8 cellular contexts compared by ENCODE assay signal in the genomic region with DNA sequence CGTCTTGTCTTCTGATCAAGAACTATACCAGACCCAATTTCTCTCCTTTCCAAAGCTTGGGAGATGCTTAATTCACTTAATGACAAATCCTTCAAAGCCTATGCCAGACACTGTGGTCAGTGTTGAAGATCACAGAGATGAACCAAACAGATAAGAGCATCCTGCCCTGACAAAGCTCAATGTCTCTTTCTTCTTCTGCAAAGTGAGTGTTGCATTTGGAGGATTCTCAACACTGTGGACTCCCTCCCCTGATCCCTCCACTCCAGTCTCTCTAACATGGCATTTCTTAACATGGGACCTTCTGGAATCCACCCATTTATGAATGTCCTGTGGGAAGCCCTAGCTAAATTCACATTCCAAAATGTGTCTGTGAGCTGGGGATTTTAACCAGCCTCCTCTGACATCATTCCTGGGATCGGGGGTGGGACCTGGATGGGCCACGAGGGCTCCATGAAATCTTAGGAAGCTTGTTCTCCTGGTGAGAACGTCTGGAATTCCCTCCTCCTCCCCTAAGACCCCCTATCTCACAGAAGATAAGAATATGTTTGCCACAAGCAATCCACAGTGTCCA. TPM values are rescaled to one million over a fixed set of nuclear protein-coding genes. Genes with fewer than 3 reads are reported as not detected.
DNase-seq lines count a peak whose midpoint lies in the region; ATAC-seq and TF ChIP-seq lines count a peak whose summit lies in the region.

No MANE protein-coding gene starts in this region.

- H3K9me3 ChIP-seq in naive thymus-derived CD4-positive, alpha-beta T cell (ENCODE audit: control insufficient read depth in 2 of 3, low read length in 3 of 3), result no peaks in the 10 kb centered on the region
- no peaks in the 10 kb centered on the region for H3K9me3 ChIP-seq in BE2C

- intact Hi-C loops in naive thymus-derived CD4-positive, alpha-beta T cell (cut with micrococcal nuclease), result loop anchor here (2.0 to 5.0 kb wide), 3 partner anchors 21 to 36 kb away; a partner anchor contains a TSS
- intact Hi-C loops in head of caudate nucleus (cut with DNase I), result no loop called here

- H3K4me1 Mint-ChIP-seq in activated T-helper 17 cell treated with anti-CD3 and anti-CD28 coated beads, Interleukin-2, amount 50 U/mL, for 72 hours, result peaks cover 52% of the 10 kb centered on the region
- peaks cover 55 to 72% (median 66%) of the 10 kb centered on the region in 7 donors for H3K4me1 Mint-ChIP-seq in naive thymus-derived CD4-positive, alpha-beta T cell
- H3K4me1 Mint-ChIP-seq in endothelial cell (ENCODE audit: unreplicated experiment), result peaks cover 14% of the 10 kb centered on the region

- no peaks in the 10 kb centered on the region for H3K27me3 Mint-ChIP-seq in activated T-helper 17 cell treated with anti-CD3 and anti-CD28 coated beads, Interleukin-2, amount 50 U/mL, for 72 hours
- H3K27me3 Mint-ChIP-seq in naive thymus-derived CD4-positive, alpha-beta T cell, result no peaks in the 10 kb centered on the region
- H3K27me3 Mint-ChIP-seq in endothelial cell (ENCODE audit: unreplicated experiment), result peaks cover 1% of the 10 kb centered on the region

- ATAC-seq in HG02763 (IDR thresholded peaks at IDR 0.05; ENCODE audit: unreplicated experiment), result peak; percentile 13
- ATAC-seq in activated T-helper 17 cell treated with anti-CD3 and anti-CD28 coated beads, Interleukin-2, amount 50 U/mL, for 72 hours (replicated peaks), result peak; percentile 73
- peak; percentile 59 for ATAC-seq in naive thymus-derived CD4-positive, alpha-beta T cell

- H3K9me3 Mint-ChIP-seq in activated T-helper 17 cell treated with anti-CD3 and anti-CD28 coated beads, Interleukin-2, amount 50 U/mL, for 72 hours, result no peaks in the 10 kb centered on the region
- H3K9me3 Mint-ChIP-seq in naive thymus-derived CD4-positive, alpha-beta T cell, result peaks cover 0 to 6% (median 0%) of the 10 kb centered on the region in 11 donors
- no peaks in the 10 kb centered on the region for H3K9me3 Mint-ChIP-seq in endothelial cell (ENCODE audit: unreplicated experiment)

- H3K36me3 Mint-ChIP-seq in activated T-helper 17 cell treated with anti-CD3 and anti-CD28 coated beads, Interleukin-2, amount 50 U/mL, for 72 hours (ENCODE audit: low read depth), result peaks cover 51% of the 10 kb centered on the region
- H3K36me3 Mint-ChIP-seq in naive thymus-derived CD4-positive, alpha-beta T cell, result peaks cover 5 to 26% (median 13%) of the 10 kb centered on the region in 5 donors
- no peaks in the 10 kb centered on the region for H3K36me3 Mint-ChIP-seq in endothelial cell (ENCODE audit: low read depth, unreplicated experiment)

- peak overlapping the region; percentile 5 for H3K4me3 ChIP-seq in naive thymus-derived CD4-positive, alpha-beta T cell (ENCODE audit: low read length)
- H3K4me3 ChIP-seq in BE2C (ENCODE audit: low read depth, low read length), result no peak overlapping the region

- peak overlapping the region; percentile 76 for H3K4me3 Mint-ChIP-seq in activated T-helper 17 cell treated with anti-CD3 and anti-CD28 coated beads, Interleukin-2, amount 50 U/mL, for 72 hours
- peak overlapping the region in 6 of 10 donors; percentile 12 to 54 (median 40) for H3K4me3 Mint-ChIP-seq in naive thymus-derived CD4-positive, alpha-beta T cell
- H3K4me3 Mint-ChIP-seq in endothelial cell (ENCODE audit: unreplicated experiment), result no peak overlapping the region

- H3K36me3 ChIP-seq in naive thymus-derived CD4-positive, alpha-beta T cell (ENCODE audit: control insufficient read depth in 2 of 3, insufficient read depth in 3 of 3, low read length in 3 of 3), result peaks cover 0 to 19% (median 0%) of the 10 kb centered on the region in 3 experiments
- H3K36me3 ChIP-seq in BE2C, result no peaks in the 10 kb centered on the region

- no peak for TF ChIP-seq CTCF in BE2C (IDR thresholded peaks at IDR 0.05; ENCODE audit: low read depth, low read length)
- TF ChIP-seq CTCF in endothelial cell (IDR thresholded peaks at IDR 0.05; ENCODE audit: unreplicated experiment), result no peak

- CTCF ChIA-PET in naive thymus-derived CD4-positive, alpha-beta T cell (lab: Charles Lee), result interaction anchor here (0.7 to 1.1 kb wide), 3 partner anchors 16 to 44 kb away, joined by 3 read pairs; no protein-coding TSS in a partner anchor

- H3K27me3 ChIP-seq in naive thymus-derived CD4-positive, alpha-beta T cell (ENCODE audit: control insufficient read depth in 2 of 2, insufficient read depth in 2 of 2, low read length in 2 of 2), result no peaks in the 10 kb centered on the region
- H3K27me3 ChIP-seq in BE2C, result no peaks in the 10 kb centered on the region

- POLR2A ChIA-PET in naive thymus-derived CD4-positive, alpha-beta T cell (lab: Charles Lee), result interaction anchor here (0.6 to 1.8 kb wide), 6 partner anchors 10 to 81 kb away, joined by 3 to 7 read pairs (median 5); a partner anchor contains a TSS

- peaks cover 18 to 22% of the 10 kb centered on the region in 2 donors for H3K4me1 ChIP-seq in naive thymus-derived CD4-positive, alpha-beta T cell (ENCODE audit: control insufficient read depth in 2 of 2, insufficient read depth in 2 of 2, low read length in 2 of 2)
- H3K4me1 ChIP-seq in BE2C, result peaks cover 23% of the 10 kb centered on the region

- H3K27ac Mint-ChIP-seq in activated T-helper 17 cell treated with anti-CD3 and anti-CD28 coated beads, Interleukin-2, amount 50 U/mL, for 72 hours, result peak overlapping the region; percentile 94
- H3K27ac Mint-ChIP-seq in naive thymus-derived CD4-positive, alpha-beta T cell, result peak overlapping the region in 8 of 9 donors; percentile 42 to 88 (median 80)
- no peak overlapping the region for H3K27ac Mint-ChIP-seq in endothelial cell (ENCODE audit: unreplicated experiment)

- peak overlapping the region; percentile 39 for H3K27ac ChIP-seq in naive thymus-derived CD4-positive, alpha-beta T cell (ENCODE audit: low read depth, low read length)

- DNase-seq in EL (peak; percentile 61), BE2C (no peak), AG08396 (ENCODE audit: low spot score) (no peak), head of caudate nucleus (no peak), endothelial cell (ENCODE audit: low spot score) (no peak)
- no peak for DNase-seq in naive thymus-derived CD4-positive, alpha-beta T cell

RNA-seq across cellular contexts. Expression of a gene that starts 20.3 kb away (rescaled TPM):
- 10 to 100 TPM; 78.9 to 79.1 TPM for total RNA-seq in activated T-helper 17 cell treated with anti-CD3 and anti-CD28 coated beads, Interleukin-2, amount 50 U/mL, for 72 hours
- 10 to 100 TPM; 46.7 to 83.9 (median 52.5) TPM for total RNA-seq in naive thymus-derived CD4-positive, alpha-beta T cell
- polyA plus RNA-seq in naive thymus-derived CD4-positive, alpha-beta T cell, result 1 to 10 TPM; 6.8 to 7.0 TPM
- 13.0 TPM for polyA plus RNA-seq in BE2C (2012; ENCODE audit: insufficient read depth, insufficient read length, low read depth)
- total RNA-seq in endothelial cell (ENCODE audit: unreplicated experiment), result 0.62 TPM

RNA-seq across cellular contexts. Expression of a gene that starts 38.7 kb away (rescaled TPM):
- total RNA-seq in activated T-helper 17 cell treated with anti-CD3 and anti-CD28 coated beads, Interleukin-2, amount 50 U/mL, for 72 hours, result 10 to 100 TPM; 21.5 to 61.4 TPM
- 10 to 100 TPM; 12.3 to 31.6 (median 19.8) TPM for total RNA-seq in naive thymus-derived CD4-positive, alpha-beta T cell
- polyA plus RNA-seq in naive thymus-derived CD4-positive, alpha-beta T cell, result 10 to 100 TPM; 55.2 to 56.9 TPM
- polyA plus RNA-seq in BE2C (2012; ENCODE audit: insufficient read depth, insufficient read length, low read depth), result 189 TPM
- 40.3 TPM for total RNA-seq in endothelial cell (ENCODE audit: unreplicated experiment)

Comparison
In these comparisons a context has a peak if more than half of its experiments do, and no peak if none do; other contexts are left out.
1. ATAC-seq: peak in every context shown above with its lines; median percentile 73 in activated T-helper 17 cell treated with anti-CD3 and anti-CD28 coated beads, Interleukin-2, amount 50 U/mL, for 72 hours; 59 in naive thymus-derived CD4-positive, alpha-beta T cell; 13 in HG02763.
2. RNA of a gene that starts 20.3 kb away (total RNA-seq): 78.9 to 79.1 TPM in activated T-helper 17 cell treated with anti-CD3 and anti-CD28 coated beads, Interleukin-2, amount 50 U/mL, for 72 hours and 46.7 to 83.9 TPM in naive thymus-derived CD4-positive, alpha-beta T cell; 0.62 TPM in endothelial cell (single experiment); every median in the first group is over 10 times any median in the second.